ENCODE assay signal across 8 cellular contexts in genomic region chr9:125889122-125889523, GRCh38.
A peak's percentile ranks its signal among the peaks of the same experiment; 100 is the strongest.
DNase-seq lines count a peak whose midpoint lies in the region; ATAC-seq, FAIRE-seq and TF ChIP-seq lines count a peak whose summit lies in the region.

No MANE protein-coding gene starts in this region.

- no peaks in the 10 kb centered on the region for H3K27me3 ChIP-seq in Panc1 (ENCODE audit: control insufficient read depth, insufficient read depth, low read length)
- peaks cover 4 to 9% of the 10 kb centered on the region in 2 donors for H3K27me3 ChIP-seq in duodenal mucosa (ENCODE audit: control insufficient read depth in 1 of 2, insufficient read depth in 2 of 2, low read length in 2 of 2)
- H3K27me3 ChIP-seq in thymus (ENCODE audit: control insufficient read depth, insufficient read depth) = peaks cover 22% of the 10 kb centered on the region

- WGBS in A549 (ENCODE audit: missing lambda C conversion rate) = 89% methylated on average over 22 of the region's 22 CpGs
- 13 to 14% methylated on average over 11 to 18 of the region's 22 CpGs for WGBS in mesodermal cell (ENCODE audit: insufficient coverage in 2 of 2), 2 experiments
- WGBS in thymus = 27% methylated on average over 22 of the region's 22 CpGs

- H3K4me3 ChIP-seq in A549 (peak overlapping the region; percentile 58), Panc1 (ENCODE audit: low read depth in 2 of 2, low read length in 2 of 2) (peak overlapping the region; percentile 40 to 61), duodenal mucosa (ENCODE audit: low read depth in 1 of 2, low read length in 2 of 2) (peak overlapping the region; percentile 57 to 67), mesodermal cell (ENCODE audit: extremely low read depth, insufficient read depth, low read length, poor library complexity, severe bottlenecking) (peak overlapping the region; percentile 41), thymus (ENCODE audit: low read length) (peak overlapping the region; percentile 43)

- DNase-seq in A549 (ENCODE audit: low read depth in 1 of 2, low spot score in 1 of 2) = no peak
- no peak for DNase-seq in Panc1 (ENCODE audit: low read depth, low spot score)
- no peak for DNase-seq in 8988T

- TF ChIP-seq CTCF in A549 (IDR thresholded peaks at IDR 0.05) = no peak
- no peak for TF ChIP-seq CTCF in Panc1 (IDR thresholded peaks at IDR 0.05)

- TF ChIP-seq RAD21 in A549 (conservative IDR thresholded peaks at IDR 0.05 in 1 of 2, IDR thresholded peaks at IDR 0.05 in 1 of 2) = no peak

- H3K36me3 ChIP-seq in Panc1 (ENCODE audit: control insufficient read depth, insufficient read depth, low read length) = no peaks in the 10 kb centered on the region
- H3K36me3 ChIP-seq in duodenal mucosa (ENCODE audit: control insufficient read depth in 1 of 2, insufficient read depth in 2 of 2, low read length in 2 of 2) = no peaks in the 10 kb centered on the region
- H3K36me3 ChIP-seq in mesodermal cell (ENCODE audit: control insufficient read depth, insufficient read depth, low read length) = no peaks in the 10 kb centered on the region
- H3K36me3 ChIP-seq in thymus (ENCODE audit: control insufficient read depth, insufficient read depth) = no peaks in the 10 kb centered on the region

- no peaks in the 10 kb centered on the region for H3K9me3 ChIP-seq in A549
- no peaks in the 10 kb centered on the region for H3K9me3 ChIP-seq in Panc1 (ENCODE audit: control insufficient read depth, insufficient read depth, low read depth, low read length)
- H3K9me3 ChIP-seq in duodenal mucosa (ENCODE audit: control insufficient read depth in 1 of 2, low read length in 2 of 2) = no peaks in the 10 kb centered on the region
- no peaks in the 10 kb centered on the region for H3K9me3 ChIP-seq in mesodermal cell (ENCODE audit: control insufficient read depth, low read length)
- H3K9me3 ChIP-seq in thymus (ENCODE audit: control insufficient read depth) = no peaks in the 10 kb centered on the region

- CTCF ChIA-PET in A549 (lab: Yijun Ruan, JAX) = interaction anchor here (1.1 to 1.8 kb wide), 2 partner anchors 15 to 23 kb away, joined by 3 to 4 read pairs; no protein-coding TSS in a partner anchor
- CTCF ChIA-PET in Panc1 (lab: Charles Lee) = no interaction called here

- H3K4me2 ChIP-seq in A549 = peak overlapping the region; percentile 89

- H3K9ac ChIP-seq in duodenal mucosa (ENCODE audit: low read depth in 1 of 2, low read length in 2 of 2) = peak overlapping the region in 1 of 2 donors; percentile 9

- intact Hi-C loops in Panc1 (cut with micrococcal nuclease; ENCODE audit: unreplicated experiment) = no loop called here

- no peak for TF ChIP-seq POLR2A in A549 (IDR thresholded peaks at IDR 0.05; ENCODE audit: low read length)

- no peak for FAIRE-seq in A549 (lab: Jason Lieb, UNC)

- POLR2A ChIA-PET in A549 (lab: Yijun Ruan, JAX) (no interaction called here), Panc1 (lab: Charles Lee) (no interaction called here)

- ATAC-seq in A549 = peak in 1 of 2 experiments; percentile 54; a peak in 3 of 6 replicates
- peak; percentile 31 for ATAC-seq in GM18502 (IDR thresholded peaks at IDR 0.05; ENCODE audit: poor library complexity, unreplicated experiment)
- peak; percentile 75 for ATAC-seq in Panc1
- no peak for ATAC-seq in HG02763 (IDR thresholded peaks at IDR 0.05; ENCODE audit: unreplicated experiment)

- H3K27ac ChIP-seq in A549 (peak overlapping the region in 1 of 2 experiments; percentile 89; a peak in 3 of 6 replicates), Panc1 (ENCODE audit: low read length) (peak overlapping the region; percentile 77), duodenal mucosa (ENCODE audit: low read depth, low read length) (no peak overlapping the region), mesodermal cell (ENCODE audit: low read depth, low read length, severe bottlenecking) (peak overlapping the region; percentile 50), thymus (ENCODE audit: low read depth) (no peak overlapping the region)

- in situ Hi-C loops in Panc1 (cut with HindIII; ENCODE audit: low pct_unique_long_range_greater_than_20kb, low sequenced_read_pairs) = no loop called here

- TF ChIP-seq EP300 in A549 (IDR thresholded peaks at IDR 0.05) = no peak

- H3K4me1 ChIP-seq in A549 = peaks cover 11% of the 10 kb centered on the region; the same call in 2 of the 3 replicates
- H3K4me1 ChIP-seq in Panc1 (ENCODE audit: control insufficient read depth, insufficient read depth, low read length) = peaks cover 49% of the 10 kb centered on the region
- H3K4me1 ChIP-seq in duodenal mucosa (ENCODE audit: control insufficient read depth in 1 of 2, insufficient read depth in 2 of 2, low read length in 2 of 2) = peaks cover 1 to 13% of the 10 kb centered on the region in 2 donors
- H3K4me1 ChIP-seq in mesodermal cell (ENCODE audit: control insufficient read depth, insufficient read depth, low read length, poor library complexity, severe bottlenecking) = peaks cover 29% of the 10 kb centered on the region
- H3K4me1 ChIP-seq in thymus (ENCODE audit: control insufficient read depth, insufficient read depth, low read length) = peaks cover 2% of the 10 kb centered on the region

- no TSS peak for BruUV-seq in Panc1 (replicated peaks; lab: Mats Ljungman, UMichigan)

TF ChIP-seq in A549, 52 proteins besides CTCF, POLR2A, EP300 and RAD21:
- no peak for TF ChIP-seq POLR2AphosphoS2 (conservative IDR thresholded peaks at IDR 0.05; ENCODE audit: low read length)
- TF ChIP-seq USF2 (IDR thresholded peaks at IDR 0.05) = no peak
- TF ChIP-seq FOSB (CRISPR knock-in tag; IDR thresholded peaks at IDR 0.05) = no peak
- no peak for TF ChIP-seq CBX8 (IDR thresholded peaks at IDR 0.05)
- TF ChIP-seq E2F6 (IDR thresholded peaks at IDR 0.05; ENCODE audit: borderline replicate concordance, low read depth) = no peak

Comparison
In these comparisons a context has a peak if more than half of its experiments do, and no peak if none do; other contexts are left out.
1. H3K27ac ChIP-seq: peak in Panc1 (single experiment) and mesodermal cell (single experiment); none in duodenal mucosa (single experiment) and thymus (single experiment).
2. Peak in every context shown above with its lines, with median percentiles within 50 percentile points of each other: H3K4me3 ChIP-seq.